Comparison of ENCODE assay signal across 2 cellular contexts in the genomic region with DNA sequence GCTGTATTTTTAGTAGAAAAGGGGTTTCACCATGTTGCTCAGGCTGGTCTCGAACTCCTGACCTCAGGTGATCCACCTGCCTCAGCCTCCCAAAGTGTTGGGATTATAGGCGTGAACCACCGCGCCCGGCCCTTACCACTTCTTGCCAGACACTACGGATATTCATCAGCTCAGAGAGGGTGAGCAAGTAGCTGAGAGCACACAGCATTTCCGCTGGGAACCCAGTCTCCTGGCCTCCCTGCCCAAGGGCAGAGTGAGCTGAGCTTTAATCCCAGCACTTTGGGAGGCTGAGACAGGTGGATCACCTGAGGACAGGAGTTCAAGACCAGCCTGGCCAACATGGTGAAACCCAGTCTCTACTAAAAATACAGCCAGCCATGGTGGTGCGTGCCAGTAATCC. TPM values are rescaled to one million over a fixed set of nuclear protein-coding genes. Genes with fewer than 3 reads are reported as not detected.
"Had no signal": no experiment of that assay in that cellular context is flagged by ENCODE, and none has a peak within 500 bp of the region (broad histone marks: within the 10 kb centered on the region; RNA-seq: fewer than 3 reads in every experiment).

No MANE protein-coding gene starts in this region.

RNA-seq across cellular contexts. Expression of a gene that starts 12.2 kb away (rescaled TPM):
- total RNA-seq: activated CD4-positive, alpha-beta memory T cell treated with anti-CD3 and anti-CD28 coated beads, Interleukin-2, amount 10 ng/mL, durations not matched to agents 7 days and 5 days; T-helper 1 cell treated with Interleukin-12 subunit alpha and Interleukin-12 subunit beta and Interleukin-4 antibody, amounts not matched to agents 30 ng/mL and 1 ng/mL, for 36 hours had no signal
